In the genomic region with DNA sequence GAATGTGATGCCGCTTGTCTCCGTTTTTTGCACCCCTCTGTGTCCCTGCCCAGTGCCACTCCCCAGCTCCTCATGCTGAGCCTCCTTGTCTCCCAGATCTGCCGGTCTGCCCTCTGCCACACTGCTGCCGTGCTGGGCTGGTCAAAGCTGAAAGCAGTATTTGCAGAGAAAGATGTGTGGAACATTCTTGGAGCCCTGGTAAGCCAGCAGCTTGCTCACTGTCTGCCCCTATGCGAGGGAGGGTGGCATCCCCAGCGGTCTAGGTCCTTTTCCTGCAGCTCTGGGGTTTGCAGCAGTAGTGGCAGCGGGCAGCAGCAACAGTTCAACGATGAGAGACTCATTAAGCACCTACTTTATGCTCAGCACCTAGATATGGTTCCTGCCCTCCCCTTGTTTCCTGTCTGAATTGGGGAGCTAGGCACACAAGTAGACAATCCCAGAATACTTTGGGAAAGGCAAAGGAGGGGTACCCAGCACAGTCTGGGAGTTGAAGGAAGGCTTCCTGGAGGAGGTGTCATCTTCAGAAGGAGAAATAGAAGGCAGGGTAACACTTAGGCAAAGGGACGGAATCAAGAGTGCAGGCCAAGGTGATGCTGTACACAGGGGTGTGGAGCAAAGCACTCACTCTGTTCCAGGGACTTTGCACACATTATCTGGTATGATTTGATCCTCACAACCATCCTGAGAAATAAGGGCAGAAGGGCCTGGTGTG, we compare ENCODE assay signal across 18 cellular contexts.
"Had no signal": no experiment of that assay in that cellular context is flagged by ENCODE, and none has a peak within 500 bp of the region (broad histone marks: within the 10 kb centered on the region; RNA-seq: fewer than 3 reads in every experiment).

No MANE protein-coding gene starts in this region.

- H3K79me2 ChIP-seq: parathyroid adenoma had no signal

- H3K9me3 Mint-ChIP-seq: activated CD4-positive, alpha-beta T cell treated with anti-CD3 and anti-CD28 coated beads, Interleukin-2, amount 10 ng/mL, durations not matched to agents 24 days and 14 days; activated naive CD8-positive, alpha-beta T cell treated with anti-CD3 and anti-CD28 coated beads, Interleukin-2, amount 10 ng/mL, durations not matched to agents 7 days and 5 days; activated T-cell treated with anti-CD3 and anti-CD28 coated beads, Interleukin-2, amount 50 U/mL, for 72 hours; mesothelial cell of epicardium; stimulated activated memory B cell treated with anti-CD40 and anti-IgM and Interleukin-4, amounts not matched to agents 10 μg/mL and 1 μg/mL and 100 μg/mL, for 72 hours had no signal

- H3K4me3 ChIP-seq: gastrocnemius medialis, heart left ventricle, lower lobe of right lung, uterus had no signal

- H3K36me3 ChIP-seq: gastrocnemius medialis, heart left ventricle, lower lobe of right lung, uterus had no signal

- H3K36me3 Mint-ChIP-seq: activated naive CD8-positive, alpha-beta T cell treated with anti-CD3 and anti-CD28 coated beads, Interleukin-2, amount 10 ng/mL, durations not matched to agents 7 days and 5 days; mesothelial cell of epicardium; stimulated activated memory B cell treated with anti-CD40 and anti-IgM and Interleukin-4, amounts not matched to agents 10 μg/mL and 1 μg/mL and 100 μg/mL, for 72 hours had no signal

- H3K9ac ChIP-seq: parathyroid adenoma had no signal

- DNase-seq: activated CD4-positive, alpha-beta T cell treated with anti-CD3 and anti-CD28 coated beads, Interleukin-2, amount 10 ng/mL, durations not matched to agents 24 days and 14 days; activated CD4-positive, CD25-positive, alpha-beta regulatory T cell; activated CD8-positive, alpha-beta memory T cell treated with anti-CD3 and anti-CD28 coated beads, Interleukin-2, amount 50 U/mL, for 4 hours; activated CD8-positive, alpha-beta T cell treated with anti-CD3 and anti-CD28 coated beads, Interleukin-2, amount 10 ng/mL, durations not matched to agents 7 days and 5 days; activated naive CD4-positive, alpha-beta T cell; activated naive CD8-positive, alpha-beta T cell treated with anti-CD3 and anti-CD28 coated beads, Interleukin-2, amount 10 ng/mL, durations not matched to agents 7 days and 5 days; activated T-cell treated with anti-CD3 and anti-CD28 coated beads, Interleukin-2, amount 50 U/mL, for 72 hours; cerebellar nuclear complex; erythroblast; gastrocnemius medialis; left cardiac atrium; lower lobe of right lung; stimulated activated CD4-positive, alpha-beta T cell treated with anti-CD3 and anti-CD28 coated beads, Interleukin-2, amount 100 ng/mL, for 48 hours; uterus had no signal

- H2AFZ ChIP-seq: parathyroid adenoma had no signal

- H3K9me3 ChIP-seq: gastrocnemius medialis, heart left ventricle, lower lobe of right lung, uterus had no signal

- H3K27ac ChIP-seq: gastrocnemius medialis, heart left ventricle, lower lobe of right lung, parathyroid adenoma, uterus had no signal

- H3K4me3 Mint-ChIP-seq: activated CD4-positive, alpha-beta T cell treated with anti-CD3 and anti-CD28 coated beads, Interleukin-2, amount 10 ng/mL, durations not matched to agents 24 days and 14 days; activated CD8-positive, alpha-beta T cell treated with anti-CD3 and anti-CD28 coated beads, Interleukin-2, amount 10 ng/mL, durations not matched to agents 7 days and 5 days; activated naive CD8-positive, alpha-beta T cell treated with anti-CD3 and anti-CD28 coated beads, Interleukin-2, amount 10 ng/mL, durations not matched to agents 7 days and 5 days; activated T-cell treated with anti-CD3 and anti-CD28 coated beads, Interleukin-2, amount 50 U/mL, for 72 hours; mesothelial cell of epicardium; stimulated activated memory B cell treated with anti-CD40 and anti-IgM and Interleukin-4, amounts not matched to agents 10 μg/mL and 1 μg/mL and 100 μg/mL, for 72 hours had no signal

- H3K4me1 Mint-ChIP-seq: activated CD4-positive, alpha-beta T cell treated with anti-CD3 and anti-CD28 coated beads, Interleukin-2, amount 10 ng/mL, durations not matched to agents 24 days and 14 days had no signal

- H3K27me3 ChIP-seq: gastrocnemius medialis, uterus had no signal

- H3K4me1 ChIP-seq: gastrocnemius medialis, heart left ventricle, lower lobe of right lung, parathyroid adenoma, uterus had no signal

- H3K27ac Mint-ChIP-seq: activated CD4-positive, alpha-beta T cell treated with anti-CD3 and anti-CD28 coated beads, Interleukin-2, amount 10 ng/mL, durations not matched to agents 24 days and 14 days; activated CD8-positive, alpha-beta T cell treated with anti-CD3 and anti-CD28 coated beads, Interleukin-2, amount 10 ng/mL, durations not matched to agents 7 days and 5 days; activated naive CD8-positive, alpha-beta T cell treated with anti-CD3 and anti-CD28 coated beads, Interleukin-2, amount 10 ng/mL, durations not matched to agents 7 days and 5 days; activated T-cell treated with anti-CD3 and anti-CD28 coated beads, Interleukin-2, amount 50 U/mL, for 72 hours; stimulated activated memory B cell treated with anti-CD40 and anti-IgM and Interleukin-4, amounts not matched to agents 10 μg/mL and 1 μg/mL and 100 μg/mL, for 72 hours had no signal

- ATAC-seq: activated CD8-positive, alpha-beta T cell treated with anti-CD3 and anti-CD28 coated beads, Interleukin-2, amount 10 ng/mL, durations not matched to agents 7 days and 5 days; activated T-cell treated with anti-CD3 and anti-CD28 coated beads, Interleukin-2, amount 50 U/mL, for 72 hours; gastrocnemius medialis; heart left ventricle; left cardiac atrium; lower lobe of right lung had no signal
